ENCODE assay signal across 10 cellular contexts in genomic region chr7:128201067-128201689, GRCh38. TPM values are rescaled to one million over a fixed set of nuclear protein-coding genes. Genes with fewer than 3 reads are reported as not detected.
DNase-seq lines count a peak whose midpoint lies in the region; ATAC-seq, FAIRE-seq and TF ChIP-seq lines count a peak whose summit lies in the region.
"Had no signal": no experiment of that assay in that cellular context is flagged by ENCODE, and none has a peak within 500 bp of the region (broad histone marks: within the 10 kb centered on the region; RNA-seq: fewer than 3 reads in every experiment).

No MANE protein-coding gene starts in this region.

- H3K36me3 ChIP-seq in HepG2 (replicated peaks in 1 of 2; ENCODE audit: control insufficient read depth in 1 of 2, insufficient read depth in 2 of 2, low read length in 2 of 2), result no peaks in the 10 kb centered on the region
- H3K36me3 ChIP-seq: uterus had no signal

- H3K27me3 ChIP-seq in HepG2 (ENCODE audit: control insufficient read depth in 1 of 2, insufficient read depth in 2 of 2, low read length in 2 of 2), result peaks cover 7 to 59% of the 10 kb centered on the region in 2 experiments; a peak in 4 of 5 replicates

- TF ChIP-seq RAD21 in HepG2 (CRISPR knock-in tag; IDR thresholded peaks at IDR 0.05), result no peak

- peaks cover 3% of the 10 kb centered on the region for H3K9me3 Mint-ChIP-seq in activated naive CD8-positive, alpha-beta T cell treated with anti-CD3 and anti-CD28 coated beads, Interleukin-2, amount 10 ng/mL, durations not matched to agents 7 days and 5 days
- H3K9me3 Mint-ChIP-seq in stimulated activated naive CD8-positive, alpha-beta T cell treated with anti-CD3 and anti-CD28 coated beads, Interleukin-15, amount 100 ng/mL, for 72 hours, result peaks cover 7 to 12% of the 10 kb centered on the region in 2 donors

- H3K4me1 Mint-ChIP-seq in activated naive CD8-positive, alpha-beta T cell treated with anti-CD3 and anti-CD28 coated beads, Interleukin-2, amount 10 ng/mL, durations not matched to agents 7 days and 5 days, result peaks cover 8% of the 10 kb centered on the region
- H3K4me1 Mint-ChIP-seq in stimulated activated naive CD8-positive, alpha-beta T cell treated with anti-CD3 and anti-CD28 coated beads, Interleukin-15, amount 100 ng/mL, for 72 hours, result peaks cover 22% of the 10 kb centered on the region

- H3K27ac ChIP-seq in HepG2 (ENCODE audit: extremely low read length, insufficient read depth, low read length), result no peak overlapping the region
- H3K27ac ChIP-seq: uterus had no signal

- TF ChIP-seq POLR2A in HepG2 (IDR thresholded peaks at IDR 0.05; ENCODE audit: insufficient read depth in 1 of 2, low read depth in 2 of 2, low read length in 2 of 2) (no peak), GM12891 (IDR thresholded peaks at IDR 0.05; ENCODE audit: low read depth, low read length) (no peak)

- H3K9me3 ChIP-seq in HepG2 (ENCODE audit: low read length), result peaks cover 4% of the 10 kb centered on the region; the same call in 1 of the 2 replicates
- H3K9me3 ChIP-seq: uterus had no signal

- no peak overlapping the region for H3K27ac Mint-ChIP-seq in activated naive CD8-positive, alpha-beta T cell treated with anti-CD3 and anti-CD28 coated beads, Interleukin-2, amount 10 ng/mL, durations not matched to agents 7 days and 5 days
- H3K27ac Mint-ChIP-seq in stimulated activated naive CD8-positive, alpha-beta T cell treated with anti-CD3 and anti-CD28 coated beads, Interleukin-15, amount 100 ng/mL, for 72 hours, result no peak overlapping the region

- no peak overlapping the region for H2AFZ ChIP-seq in HepG2 (ENCODE audit: low read length)

- no peaks in the 10 kb centered on the region for H3K79me2 ChIP-seq in HepG2 (ENCODE audit: insufficient read depth, low read length)

- intact Hi-C loops in HepG2 (cut with micrococcal nuclease; ENCODE audit: unreplicated experiment) (no loop called here), head of caudate nucleus (cut with DNase I) (no loop called here)

- TF ChIP-seq EP300 in HepG2 (IDR thresholded peaks at IDR 0.05; ENCODE audit: low read depth in 2 of 2, low read length in 2 of 2), result no peak
- no peak for TF ChIP-seq EP300 in HepG2 (CRISPR knock-in tag; IDR thresholded peaks at IDR 0.05; ENCODE audit: borderline replicate concordance)

- H4K20me1 ChIP-seq in HepG2 (ENCODE audit: insufficient read depth, low read length), result peaks cover 2% of the 10 kb centered on the region; the same call in 1 of the 2 replicates

- peak overlapping the region; percentile 67 for H3K4me3 Mint-ChIP-seq in activated naive CD8-positive, alpha-beta T cell treated with anti-CD3 and anti-CD28 coated beads, Interleukin-2, amount 10 ng/mL, durations not matched to agents 7 days and 5 days
- peak overlapping the region; percentile 62 to 77 for H3K4me3 Mint-ChIP-seq in stimulated activated naive CD8-positive, alpha-beta T cell treated with anti-CD3 and anti-CD28 coated beads, Interleukin-15, amount 100 ng/mL, for 72 hours

- H3K27me3 Mint-ChIP-seq in activated naive CD8-positive, alpha-beta T cell treated with anti-CD3 and anti-CD28 coated beads, Interleukin-2, amount 10 ng/mL, durations not matched to agents 7 days and 5 days, result peaks cover 39% of the 10 kb centered on the region
- H3K27me3 Mint-ChIP-seq in stimulated activated naive CD8-positive, alpha-beta T cell treated with anti-CD3 and anti-CD28 coated beads, Interleukin-15, amount 100 ng/mL, for 72 hours, result peaks cover 60% of the 10 kb centered on the region

- peak overlapping the region; percentile 8; the same call in 1 of the 2 replicates for H3K4me2 ChIP-seq in HepG2 (ENCODE audit: low read depth, low read length)

- no TSS peak for BruUV-seq in HepG2 (replicated peaks; lab: Mats Ljungman, UMichigan)

- WGBS in HepG2 (ENCODE audit: low lambda C conversion rate), result 62% methylated on average over 11 of the region's 37 CpGs

- DNase-seq in activated CD8-positive, alpha-beta memory T cell treated with anti-CD3 and anti-CD28 coated beads for 24 hours, result peak; percentile 61
- DNase-seq in activated CD8-positive, alpha-beta memory T cell treated with anti-CD3 and anti-CD28 coated beads, Interleukin-2, amount 50 U/mL, for 4 hours, result no peak
- no peak for DNase-seq in activated naive CD8-positive, alpha-beta T cell treated with anti-CD3 and anti-CD28 coated beads, Interleukin-2, amount 10 ng/mL, durations not matched to agents 7 days and 5 days
- no peak for DNase-seq in HepG2 (ENCODE audit: low spot score)
- DNase-seq in stimulated activated naive CD8-positive, alpha-beta T cell treated with anti-CD3 and anti-CD28 coated beads, Interleukin-15, amount 100 ng/mL, for 72 hours, result no peak
- no peak for DNase-seq in GM12891 (ENCODE audit: insufficient read length, low spot score)
- no peak for DNase-seq in head of caudate nucleus
- DNase-seq: NCI-H2081 treated with DMSO at 0.1 percent for 48 hours, uterus had no signal

- H3K4me1 ChIP-seq in HepG2 (ENCODE audit: insufficient read depth, low read length), result no peaks in the 10 kb centered on the region
- H3K4me1 ChIP-seq: uterus had no signal

- no peaks in the 10 kb centered on the region for H3K36me3 Mint-ChIP-seq in activated naive CD8-positive, alpha-beta T cell treated with anti-CD3 and anti-CD28 coated beads, Interleukin-2, amount 10 ng/mL, durations not matched to agents 7 days and 5 days

- CTCF ChIA-PET in HepG2 (lab: Yijun Ruan, JAX; ENCODE audit: low intra/inter-chr PET ratio, low total read pairs), result no interaction called here

- no peak for TF ChIP-seq CTCF in HepG2 (CRISPR knock-in tag; IDR thresholded peaks at IDR 0.05)

- in situ Hi-C loops in HepG2 (cut with HindIII; ENCODE audit: extremely low pct_ligation_motif_present, low pct_unique_long_range_greater_than_20kb), result loop anchor here (5.0 kb wide), 1 partner anchor 494 kb away; no protein-coding TSS in a partner anchor

- peak overlapping the region in 1 of 3 experiments; percentile 33; a peak in 1 of 6 replicates for H3K4me3 ChIP-seq in HepG2 (replicated peaks in 1 of 3; ENCODE audit: insufficient read depth in 1 of 3, low read depth in 2 of 3, low read length in 3 of 3)

- POLR2A ChIA-PET in activated naive CD8-positive, alpha-beta T cell treated with anti-CD3 and anti-CD28 coated beads, Interleukin-2, amount 10 ng/mL, durations not matched to agents 7 days and 5 days (lab: Charles Lee), result no interaction called here
- POLR2A ChIA-PET in HepG2 (lab: Yijun Ruan, JAX), result no interaction called here

- H3K9ac ChIP-seq in HepG2 (ENCODE audit: insufficient read depth, low read depth, low read length), result no peak overlapping the region

- ATAC-seq in activated naive CD8-positive, alpha-beta T cell treated with anti-CD3 and anti-CD28 coated beads, Interleukin-2, amount 10 ng/mL, durations not matched to agents 7 days and 5 days (ENCODE audit: low read depth), result peak; percentile 36
- peak; percentile 18; the same call in 1 of the 3 replicates for ATAC-seq in HepG2
- peak; percentile 55 for ATAC-seq in stimulated activated naive CD8-positive, alpha-beta T cell treated with anti-CD3 and anti-CD28 coated beads, Interleukin-15, amount 100 ng/mL, for 72 hours
- ATAC-seq in GM21367 (IDR thresholded peaks at IDR 0.05; ENCODE audit: unreplicated experiment), result no peak

- FAIRE-seq in HepG2 (lab: Jason Lieb, UNC) (no peak), GM12891 (lab: Jason Lieb, UNC) (no peak)

TF ChIP-seq in HepG2, 621 proteins besides CTCF, POLR2A, EP300 and RAD21 (continues in another document):
- TF ChIP-seq SMAD1 (CRISPR knock-in tag; IDR thresholded peaks at IDR 0.05; ENCODE audit: borderline replicate concordance, low read depth), result no peak
- TF ChIP-seq TOPORS (CRISPR knock-in tag; IDR thresholded peaks at IDR 0.05), result no peak
- no peak for TF ChIP-seq ARID2 (CRISPR knock-in tag; IDR thresholded peaks at IDR 0.05; ENCODE audit: borderline replicate concordance)

TF ChIP-seq in GM12891, 5 proteins besides CTCF, POLR2A, EP300 and RAD21:
- TF ChIP-seq POU2F2 (IDR thresholded peaks at IDR 0.05; ENCODE audit: low read depth, low read length) (no peak), POLR2AphosphoS5 (IDR thresholded peaks at IDR 0.05; ENCODE audit: low read depth, low read length) (no peak), PAX5 (IDR thresholded peaks at IDR 0.05; ENCODE audit: insufficient read depth, low read length, severe bottlenecking) (no peak), SPI1 (IDR thresholded peaks at IDR 0.05; ENCODE audit: low read depth, low read length) (no peak), TAF1 (IDR thresholded peaks at IDR 0.05; ENCODE audit: low read depth, low read length) (no peak)

RNA-seq across cellular contexts. Expression of gene LEP, which starts 39.9 kb away (rescaled TPM):
- total RNA-seq in activated naive CD8-positive, alpha-beta T cell treated with anti-CD3 and anti-CD28 coated beads, Interleukin-2, amount 10 ng/mL, durations not matched to agents 7 days and 5 days, result not detected
- not detected in 2 replicates for total RNA-seq in HepG2 (2016; rRNA removed; fragmentation: Illumina TruSeq; extraction: Trizol)
- total RNA-seq in HepG2 (2016; cell fraction: cytosol; rRNA removed; fragmentation: Illumina TruSeq; extraction: Trizol; ENCODE audit: low read depth), result not detected in 2 replicates
- not detected in 2 replicates for total RNA-seq in HepG2 (2016; cell fraction: insoluble cytoplasmic fraction; rRNA removed; fragmentation: Illumina TruSeq; extraction: Trizol)
- total RNA-seq in HepG2 (2016; cell fraction: membrane; rRNA removed; fragmentation: Illumina TruSeq; extraction: Trizol), result not detected in 2 replicates
- not detected in 2 replicates for total RNA-seq in HepG2 (2016; cell fraction: nucleus; rRNA removed; fragmentation: Illumina TruSeq; extraction: Trizol)
- 0.04 and 0.05 TPM in 2 replicates for polyA plus RNA-seq in HepG2 (2011; rRNA removed)
- polyA plus RNA-seq in HepG2 (2011; cell fraction: cytosol; rRNA removed), result 0.01 and 0.03 TPM in 2 replicates
- polyA plus RNA-seq in HepG2 (2011; cell fraction: nucleus; rRNA removed), result not detected in 2 replicates
- polyA plus RNA-seq in HepG2 (2012), result 0.09 and 0.12 TPM in 2 replicates
- polyA plus RNA-seq in HepG2 (2016; cell fraction: cytosol; fragmentation: Illumina TruSeq; extraction: Trizol; ENCODE audit: low read depth), result not detected in 2 replicates
- polyA plus RNA-seq in HepG2 (2016; cell fraction: insoluble cytoplasmic fraction; fragmentation: Illumina TruSeq; extraction: Trizol; ENCODE audit: low read depth), result not detected in 2 replicates
- polyA plus RNA-seq in HepG2 (2016; cell fraction: membrane; fragmentation: Illumina TruSeq; extraction: Trizol; ENCODE audit: low read depth), result not detected in 2 replicates
- polyA plus RNA-seq in HepG2 (2016; cell fraction: nucleus; fragmentation: Illumina TruSeq; extraction: Trizol; ENCODE audit: insufficient read depth, low read depth), result not detected in 2 replicates
- polyA minus RNA-seq in HepG2 (2011; rRNA and poly(A)+ RNA removed; ENCODE audit: low replicate concordance), result not detected in 2 replicates
- not detected in 2 replicates for polyA minus RNA-seq in HepG2 (2011; cell fraction: cytosol; rRNA and poly(A)+ RNA removed)
- not detected in 2 replicates for polyA minus RNA-seq in HepG2 (2011; cell fraction: nucleus; rRNA and poly(A)+ RNA removed)
- not detected for polyA plus RNA-seq in GM12891 (2012; ENCODE audit: low read depth, missing spikeins)
- total RNA-seq: uterus had no signal
